ENCODE assay signal across 8 cellular contexts in the genomic region with DNA sequence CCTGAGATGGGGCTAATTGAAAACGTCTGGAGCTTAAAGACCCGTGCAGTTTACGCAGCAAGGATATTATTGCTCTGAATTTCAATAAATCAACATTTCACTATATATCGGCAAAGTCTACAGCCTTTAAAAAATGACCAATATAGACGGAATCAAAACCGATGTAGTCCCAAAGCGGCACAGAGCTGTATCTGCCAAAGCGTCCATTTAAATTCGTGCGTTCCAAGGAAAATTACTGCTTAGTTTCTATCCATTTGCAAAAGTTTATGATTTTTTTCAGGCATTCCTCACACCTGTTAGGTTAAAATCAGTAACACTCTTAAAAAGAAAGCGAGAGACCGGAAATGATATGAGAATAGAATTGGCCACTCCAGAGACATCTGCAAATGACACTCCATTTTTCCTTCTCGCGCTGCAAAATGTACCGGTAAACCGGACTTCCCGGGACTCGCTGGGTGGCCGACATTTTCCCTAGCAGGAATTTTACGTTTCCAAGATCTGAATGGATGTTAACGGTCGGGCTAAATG. TPM values are rescaled to one million over a fixed set of nuclear protein-coding genes. Genes with fewer than 3 reads are reported as not detected.
A peak's percentile ranks its signal among the peaks of the same experiment; 100 is the strongest.
DNase-seq lines count a peak whose midpoint lies in the region; ATAC-seq lines count a peak whose summit lies in the region.

No MANE protein-coding gene starts in this region.

- H3K4me3 ChIP-seq in urinary bladder (ENCODE audit: low read depth, low read length): peak overlapping the region; percentile 84

- no peaks in the 10 kb centered on the region for H3K9me3 Mint-ChIP-seq in central memory CD8-positive, alpha-beta T cell

- no peaks in the 10 kb centered on the region for H3K4me1 ChIP-seq in urinary bladder (ENCODE audit: insufficient read depth)

- ATAC-seq in GM21576 (IDR thresholded peaks at IDR 0.05; ENCODE audit: unreplicated experiment) (peak; percentile 22), esophagus mucosa (no peak)
- peak; percentile 48 for ATAC-seq in central memory CD8-positive, alpha-beta T cell (replicated peaks; ENCODE audit: extremely low read depth, poor library complexity, severe bottlenecking)

- peaks cover 53% of the 10 kb centered on the region for H3K36me3 Mint-ChIP-seq in central memory CD8-positive, alpha-beta T cell (ENCODE audit: insufficient read depth)

- peak overlapping the region; percentile 98 for H3K27ac ChIP-seq in urinary bladder (ENCODE audit: low read depth)

- DNase-seq in COR-L47 (lab: John Stamatoyannopoulos, UW): peak; percentile 66
- DNase-seq in NCI-H146 (lab: John Stamatoyannopoulos, UW): peak; percentile 87
- DNase-seq in central memory CD8-positive, alpha-beta T cell (ENCODE audit: low spot score in 2 of 2): no peak
- peak; percentile 56 for DNase-seq in medulla oblongata (ENCODE audit: extremely low spot score)
- no peak for DNase-seq in hypothalamus (lab: John Stamatoyannopoulos, UW)

- H3K4me1 Mint-ChIP-seq in central memory CD8-positive, alpha-beta T cell: peaks cover 49% of the 10 kb centered on the region

- WGBS in urinary bladder: 3% methylated on average over 22 of the region's 22 CpGs

- H3K27ac Mint-ChIP-seq in central memory CD8-positive, alpha-beta T cell (ENCODE audit: low read depth): peak overlapping the region; percentile 100

- H3K27me3 Mint-ChIP-seq in central memory CD8-positive, alpha-beta T cell: no peaks in the 10 kb centered on the region

- peak overlapping the region; percentile 97 for H3K4me3 Mint-ChIP-seq in central memory CD8-positive, alpha-beta T cell

- peaks cover 6% of the 10 kb centered on the region for H3K36me3 ChIP-seq in urinary bladder (ENCODE audit: insufficient read depth)

RNA-seq across cellular contexts. Expression of a gene that starts 0.8 kb away (rescaled TPM):
- total RNA-seq in urinary bladder (727 TPM), esophagus mucosa (118 TPM)
- 528 TPM for polyA plus RNA-seq in urinary bladder

RNA-seq across cellular contexts. Expression of a gene that starts 23.7 kb away (rescaled TPM):
- 27.1 TPM for total RNA-seq in urinary bladder
- 16.7 TPM for polyA plus RNA-seq in urinary bladder
- 18.2 TPM for total RNA-seq in esophagus mucosa

RNA-seq across cellular contexts. Expression of a gene that starts 59.9 kb away (rescaled TPM):
- total RNA-seq in urinary bladder (1.4 TPM), esophagus mucosa (0.08 TPM)
- 18.7 TPM for polyA plus RNA-seq in urinary bladder

Comparison
In these comparisons a context has a peak if more than half of its experiments do, and no peak if none do; other contexts are left out.
1. DNase-seq: peak in COR-L47 (single experiment), NCI-H146 (single experiment) and medulla oblongata (single experiment); none in central memory CD8-positive, alpha-beta T cell (0 of 2) and hypothalamus (0 of 51).